In the genomic region with DNA sequence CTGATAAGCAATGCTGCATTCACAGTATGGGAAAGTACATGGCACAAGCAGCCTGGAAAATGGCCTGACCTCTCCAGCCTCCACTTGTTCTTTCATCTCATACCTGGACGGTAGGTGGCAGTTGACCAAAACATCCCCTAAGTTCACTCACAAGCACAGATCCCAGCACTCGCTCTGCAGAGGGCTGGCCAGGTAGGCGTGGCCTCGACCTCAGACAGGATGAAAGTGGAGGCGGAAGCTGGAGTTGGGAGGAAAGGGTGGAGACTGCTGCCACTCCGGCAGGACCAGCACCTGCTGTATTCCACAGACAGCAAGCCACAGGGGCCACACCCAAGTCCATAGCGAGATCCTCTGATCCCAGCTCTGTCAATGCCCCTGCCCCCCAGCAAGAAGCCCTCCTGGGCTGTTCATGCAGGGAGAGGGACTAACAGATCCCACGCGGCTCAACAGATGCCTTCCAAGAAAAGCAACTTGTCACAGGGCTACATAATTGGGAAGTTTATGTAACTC, we compare ENCODE assay signal across 1 cellular context.
A peak's percentile ranks its signal among the peaks of the same experiment; 100 is the strongest.
TF ChIP-seq lines count a peak whose summit lies in the region.

No MANE protein-coding gene starts in this region.

TF ChIP-seq in HepG2, 621 proteins besides CTCF, POLR2A, EP300 and RAD21 (continued from another document and continues in another):
- TF ChIP-seq, protein P1, sequence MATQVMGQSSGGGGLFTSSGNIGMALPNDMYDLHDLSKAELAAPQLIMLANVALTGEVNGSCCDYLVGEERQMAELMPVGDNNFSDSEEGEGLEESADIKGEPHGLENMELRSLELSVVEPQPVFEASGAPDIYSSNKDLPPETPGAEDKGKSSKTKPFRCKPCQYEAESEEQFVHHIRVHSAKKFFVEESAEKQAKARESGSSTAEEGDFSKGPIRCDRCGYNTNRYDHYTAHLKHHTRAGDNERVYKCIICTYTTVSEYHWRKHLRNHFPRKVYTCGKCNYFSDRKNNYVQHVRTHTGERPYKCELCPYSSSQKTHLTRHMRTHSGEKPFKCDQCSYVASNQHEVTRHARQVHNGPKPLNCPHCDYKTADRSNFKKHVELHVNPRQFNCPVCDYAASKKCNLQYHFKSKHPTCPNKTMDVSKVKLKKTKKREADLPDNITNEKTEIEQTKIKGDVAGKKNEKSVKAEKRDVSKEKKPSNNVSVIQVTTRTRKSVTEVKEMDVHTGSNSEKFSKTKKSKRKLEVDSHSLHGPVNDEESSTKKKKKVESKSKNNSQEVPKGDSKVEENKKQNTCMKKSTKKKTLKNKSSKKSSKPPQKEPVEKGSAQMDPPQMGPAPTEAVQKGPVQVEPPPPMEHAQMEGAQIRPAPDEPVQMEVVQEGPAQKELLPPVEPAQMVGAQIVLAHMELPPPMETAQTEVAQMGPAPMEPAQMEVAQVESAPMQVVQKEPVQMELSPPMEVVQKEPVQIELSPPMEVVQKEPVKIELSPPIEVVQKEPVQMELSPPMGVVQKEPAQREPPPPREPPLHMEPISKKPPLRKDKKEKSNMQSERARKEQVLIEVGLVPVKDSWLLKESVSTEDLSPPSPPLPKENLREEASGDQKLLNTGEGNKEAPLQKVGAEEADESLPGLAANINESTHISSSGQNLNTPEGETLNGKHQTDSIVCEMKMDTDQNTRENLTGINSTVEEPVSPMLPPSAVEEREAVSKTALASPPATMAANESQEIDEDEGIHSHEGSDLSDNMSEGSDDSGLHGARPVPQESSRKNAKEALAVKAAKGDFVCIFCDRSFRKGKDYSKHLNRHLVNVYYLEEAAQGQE (IDR thresholded peaks at IDR 0.05; ENCODE audit: borderline replicate concordance in 1 of 2, low read depth in 1 of 2, low read length in 2 of 2): no peak
- no peak for TF ChIP-seq NR1H2 (CRISPR knock-in tag; IDR thresholded peaks at IDR 0.05; ENCODE audit: borderline replicate concordance, low read depth)
- peak; percentile 67; the same call in 1 of the 2 replicates for TF ChIP-seq FOXC1 (CRISPR knock-in tag; IDR thresholded peaks at IDR 0.05; ENCODE audit: borderline replicate concordance)
- TF ChIP-seq ZMYM4 (CRISPR knock-in tag; IDR thresholded peaks at IDR 0.05): peak; percentile 76
- no peak for TF ChIP-seq CCAR2 (optimal IDR thresholded peaks at IDR 0.05; ENCODE audit: low read depth, low read length)
- no peak for TF ChIP-seq ZBTB42 (CRISPR knock-in tag; IDR thresholded peaks at IDR 0.05)
- peak; percentile 83; the same call in 1 of the 2 replicates for TF ChIP-seq FOXK1 (CRISPR knock-in tag; IDR thresholded peaks at IDR 0.05; ENCODE audit: borderline replicate concordance, low read depth)
- 0 out of 2 replicates have a peak, but pooled peaks have one; percentile 23 for TF ChIP-seq RELA (CRISPR knock-in tag; IDR thresholded peaks at IDR 0.05)
- TF ChIP-seq, protein P2, sequence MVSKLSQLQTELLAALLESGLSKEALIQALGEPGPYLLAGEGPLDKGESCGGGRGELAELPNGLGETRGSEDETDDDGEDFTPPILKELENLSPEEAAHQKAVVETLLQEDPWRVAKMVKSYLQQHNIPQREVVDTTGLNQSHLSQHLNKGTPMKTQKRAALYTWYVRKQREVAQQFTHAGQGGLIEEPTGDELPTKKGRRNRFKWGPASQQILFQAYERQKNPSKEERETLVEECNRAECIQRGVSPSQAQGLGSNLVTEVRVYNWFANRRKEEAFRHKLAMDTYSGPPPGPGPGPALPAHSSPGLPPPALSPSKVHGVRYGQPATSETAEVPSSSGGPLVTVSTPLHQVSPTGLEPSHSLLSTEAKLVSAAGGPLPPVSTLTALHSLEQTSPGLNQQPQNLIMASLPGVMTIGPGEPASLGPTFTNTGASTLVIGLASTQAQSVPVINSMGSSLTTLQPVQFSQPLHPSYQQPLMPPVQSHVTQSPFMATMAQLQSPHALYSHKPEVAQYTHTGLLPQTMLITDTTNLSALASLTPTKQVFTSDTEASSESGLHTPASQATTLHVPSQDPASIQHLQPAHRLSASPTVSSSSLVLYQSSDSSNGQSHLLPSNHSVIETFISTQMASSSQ (IDR thresholded peaks at IDR 0.05; ENCODE audit: low read depth): no peak
- TF ChIP-seq, protein P2 (CRISPR knock-in tag; IDR thresholded peaks at IDR 0.05; ENCODE audit: borderline replicate concordance): peak; percentile 51; the same call in 1 of the 2 replicates
- no peak for TF ChIP-seq SSRP1 (CRISPR knock-in tag; IDR thresholded peaks at IDR 0.05)
- TF ChIP-seq, protein P3, sequence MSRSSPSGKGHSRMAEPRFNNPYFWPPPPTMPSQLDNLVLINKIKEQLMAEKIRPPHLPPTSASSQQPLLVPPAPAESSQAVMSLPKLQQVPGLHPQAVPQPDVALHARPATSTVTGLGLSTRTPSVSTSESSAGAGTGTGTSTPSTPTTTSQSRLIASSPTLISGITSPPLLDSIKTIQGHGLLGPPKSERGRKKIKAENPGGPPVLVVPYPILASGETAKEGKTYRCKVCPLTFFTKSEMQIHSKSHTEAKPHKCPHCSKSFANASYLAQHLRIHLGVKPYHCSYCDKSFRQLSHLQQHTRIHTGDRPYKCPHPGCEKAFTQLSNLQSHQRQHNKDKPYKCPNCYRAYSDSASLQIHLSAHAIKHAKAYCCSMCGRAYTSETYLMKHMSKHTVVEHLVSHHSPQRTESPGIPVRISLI (CRISPR knock-in tag; IDR thresholded peaks at IDR 0.05; ENCODE audit: borderline replicate concordance): no peak
- TF ChIP-seq, protein P4, sequence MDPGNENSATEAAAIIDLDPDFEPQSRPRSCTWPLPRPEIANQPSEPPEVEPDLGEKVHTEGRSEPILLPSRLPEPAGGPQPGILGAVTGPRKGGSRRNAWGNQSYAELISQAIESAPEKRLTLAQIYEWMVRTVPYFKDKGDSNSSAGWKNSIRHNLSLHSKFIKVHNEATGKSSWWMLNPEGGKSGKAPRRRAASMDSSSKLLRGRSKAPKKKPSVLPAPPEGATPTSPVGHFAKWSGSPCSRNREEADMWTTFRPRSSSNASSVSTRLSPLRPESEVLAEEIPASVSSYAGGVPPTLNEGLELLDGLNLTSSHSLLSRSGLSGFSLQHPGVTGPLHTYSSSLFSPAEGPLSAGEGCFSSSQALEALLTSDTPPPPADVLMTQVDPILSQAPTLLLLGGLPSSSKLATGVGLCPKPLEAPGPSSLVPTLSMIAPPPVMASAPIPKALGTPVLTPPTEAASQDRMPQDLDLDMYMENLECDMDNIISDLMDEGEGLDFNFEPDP (CRISPR knock-in tag; conservative IDR thresholded peaks at IDR 0.05): no peak
- no peak for TF ChIP-seq FOXJ3 (CRISPR knock-in tag; IDR thresholded peaks at IDR 0.05; ENCODE audit: borderline replicate concordance)
- TF ChIP-seq RARA (CRISPR knock-in tag; IDR thresholded peaks at IDR 0.05): peak; percentile 74
- TF ChIP-seq ZFY (CRISPR knock-in tag; IDR thresholded peaks at IDR 0.05): no peak
- no peak for TF ChIP-seq WIZ (CRISPR knock-in tag; IDR thresholded peaks at IDR 0.05)
- TF ChIP-seq SIN3A (IDR thresholded peaks at IDR 0.05; ENCODE audit: borderline replicate concordance, low read depth, low read length): no peak
- TF ChIP-seq ATF7-NPFF (CRISPR knock-in tag; IDR thresholded peaks at IDR 0.05; ENCODE audit: low read depth): no peak
- TF ChIP-seq ZSCAN29 (CRISPR knock-in tag; conservative IDR thresholded peaks at IDR 0.05): 0 out of 2 replicates have a peak, but pooled peaks have one; percentile 31
- TF ChIP-seq CHD2 (IDR thresholded peaks at IDR 0.05; ENCODE audit: low read depth, low read length): 0 out of 2 replicates have a peak, but pooled peaks have one; percentile 24
- TF ChIP-seq, protein P5, sequence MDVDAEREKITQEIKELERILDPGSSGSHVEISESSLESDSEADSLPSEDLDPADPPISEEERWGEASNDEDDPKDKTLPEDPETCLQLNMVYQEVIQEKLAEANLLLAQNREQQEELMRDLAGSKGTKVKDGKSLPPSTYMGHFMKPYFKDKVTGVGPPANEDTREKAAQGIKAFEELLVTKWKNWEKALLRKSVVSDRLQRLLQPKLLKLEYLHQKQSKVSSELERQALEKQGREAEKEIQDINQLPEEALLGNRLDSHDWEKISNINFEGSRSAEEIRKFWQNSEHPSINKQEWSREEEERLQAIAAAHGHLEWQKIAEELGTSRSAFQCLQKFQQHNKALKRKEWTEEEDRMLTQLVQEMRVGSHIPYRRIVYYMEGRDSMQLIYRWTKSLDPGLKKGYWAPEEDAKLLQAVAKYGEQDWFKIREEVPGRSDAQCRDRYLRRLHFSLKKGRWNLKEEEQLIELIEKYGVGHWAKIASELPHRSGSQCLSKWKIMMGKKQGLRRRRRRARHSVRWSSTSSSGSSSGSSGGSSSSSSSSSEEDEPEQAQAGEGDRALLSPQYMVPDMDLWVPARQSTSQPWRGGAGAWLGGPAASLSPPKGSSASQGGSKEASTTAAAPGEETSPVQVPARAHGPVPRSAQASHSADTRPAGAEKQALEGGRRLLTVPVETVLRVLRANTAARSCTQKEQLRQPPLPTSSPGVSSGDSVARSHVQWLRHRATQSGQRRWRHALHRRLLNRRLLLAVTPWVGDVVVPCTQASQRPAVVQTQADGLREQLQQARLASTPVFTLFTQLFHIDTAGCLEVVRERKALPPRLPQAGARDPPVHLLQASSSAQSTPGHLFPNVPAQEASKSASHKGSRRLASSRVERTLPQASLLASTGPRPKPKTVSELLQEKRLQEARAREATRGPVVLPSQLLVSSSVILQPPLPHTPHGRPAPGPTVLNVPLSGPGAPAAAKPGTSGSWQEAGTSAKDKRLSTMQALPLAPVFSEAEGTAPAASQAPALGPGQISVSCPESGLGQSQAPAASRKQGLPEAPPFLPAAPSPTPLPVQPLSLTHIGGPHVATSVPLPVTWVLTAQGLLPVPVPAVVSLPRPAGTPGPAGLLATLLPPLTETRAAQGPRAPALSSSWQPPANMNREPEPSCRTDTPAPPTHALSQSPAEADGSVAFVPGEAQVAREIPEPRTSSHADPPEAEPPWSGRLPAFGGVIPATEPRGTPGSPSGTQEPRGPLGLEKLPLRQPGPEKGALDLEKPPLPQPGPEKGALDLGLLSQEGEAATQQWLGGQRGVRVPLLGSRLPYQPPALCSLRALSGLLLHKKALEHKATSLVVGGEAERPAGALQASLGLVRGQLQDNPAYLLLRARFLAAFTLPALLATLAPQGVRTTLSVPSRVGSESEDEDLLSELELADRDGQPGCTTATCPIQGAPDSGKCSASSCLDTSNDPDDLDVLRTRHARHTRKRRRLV (CRISPR knock-in tag; IDR thresholded peaks at IDR 0.05): no peak
- TF ChIP-seq ZNF549 (CRISPR knock-in tag; IDR thresholded peaks at IDR 0.05): no peak
- TF ChIP-seq ATRX (CRISPR knock-in tag; IDR thresholded peaks at IDR 0.05; ENCODE audit: borderline replicate concordance): no peak
- TF ChIP-seq, protein P6, sequence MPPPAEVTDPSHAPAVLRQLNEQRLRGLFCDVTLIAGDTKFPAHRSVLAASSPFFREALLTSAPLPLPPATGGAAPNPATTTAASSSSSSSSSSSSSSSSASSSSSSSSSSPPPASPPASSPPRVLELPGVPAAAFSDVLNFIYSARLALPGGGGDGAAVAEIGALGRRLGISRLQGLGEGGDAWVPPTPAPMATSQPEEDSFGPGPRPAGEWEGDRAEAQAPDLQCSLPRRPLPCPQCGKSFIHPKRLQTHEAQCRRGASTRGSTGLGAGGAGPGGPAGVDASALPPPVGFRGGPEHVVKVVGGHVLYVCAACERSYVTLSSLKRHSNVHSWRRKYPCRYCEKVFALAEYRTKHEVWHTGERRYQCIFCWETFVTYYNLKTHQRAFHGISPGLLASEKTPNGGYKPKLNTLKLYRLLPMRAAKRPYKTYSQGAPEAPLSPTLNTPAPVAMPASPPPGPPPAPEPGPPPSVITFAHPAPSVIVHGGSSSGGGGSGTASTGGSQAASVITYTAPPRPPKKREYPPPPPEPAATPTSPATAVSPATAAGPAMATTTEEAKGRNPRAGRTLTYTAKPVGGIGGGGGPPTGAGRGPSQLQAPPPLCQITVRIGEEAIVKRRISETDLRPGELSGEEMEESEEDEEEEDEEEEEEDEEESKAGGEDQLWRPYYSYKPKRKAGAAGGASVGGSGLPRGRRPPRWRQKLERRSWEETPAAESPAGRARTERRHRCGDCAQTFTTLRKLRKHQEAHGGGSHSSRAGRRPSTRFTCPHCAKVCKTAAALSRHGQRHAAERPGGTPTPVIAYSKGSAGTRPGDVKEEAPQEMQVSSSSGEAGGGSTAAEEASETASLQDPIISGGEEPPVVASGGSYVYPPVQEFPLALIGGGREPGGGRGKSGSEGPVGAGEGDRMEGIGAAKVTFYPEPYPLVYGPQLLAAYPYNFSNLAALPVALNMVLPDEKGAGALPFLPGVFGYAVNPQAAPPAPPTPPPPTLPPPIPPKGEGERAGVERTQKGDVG (CRISPR knock-in tag; IDR thresholded peaks at IDR 0.05; ENCODE audit: borderline replicate concordance): no peak
- TF ChIP-seq, protein P7, sequence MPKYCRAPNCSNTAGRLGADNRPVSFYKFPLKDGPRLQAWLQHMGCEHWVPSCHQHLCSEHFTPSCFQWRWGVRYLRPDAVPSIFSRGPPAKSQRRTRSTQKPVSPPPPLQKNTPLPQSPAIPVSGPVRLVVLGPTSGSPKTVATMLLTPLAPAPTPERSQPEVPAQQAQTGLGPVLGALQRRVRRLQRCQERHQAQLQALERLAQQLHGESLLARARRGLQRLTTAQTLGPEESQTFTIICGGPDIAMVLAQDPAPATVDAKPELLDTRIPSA (CRISPR knock-in tag; IDR thresholded peaks at IDR 0.05; ENCODE audit: borderline replicate concordance): no peak
- no peak for TF ChIP-seq JUNB (CRISPR knock-in tag; IDR thresholded peaks at IDR 0.05; ENCODE audit: borderline replicate concordance)
- no peak for TF ChIP-seq PAWR (CRISPR knock-in tag; IDR thresholded peaks at IDR 0.05; ENCODE audit: borderline replicate concordance)
- TF ChIP-seq TSC22D2 (CRISPR knock-in tag; IDR thresholded peaks at IDR 0.05; ENCODE audit: borderline replicate concordance): no peak
- TF ChIP-seq, protein P8, sequence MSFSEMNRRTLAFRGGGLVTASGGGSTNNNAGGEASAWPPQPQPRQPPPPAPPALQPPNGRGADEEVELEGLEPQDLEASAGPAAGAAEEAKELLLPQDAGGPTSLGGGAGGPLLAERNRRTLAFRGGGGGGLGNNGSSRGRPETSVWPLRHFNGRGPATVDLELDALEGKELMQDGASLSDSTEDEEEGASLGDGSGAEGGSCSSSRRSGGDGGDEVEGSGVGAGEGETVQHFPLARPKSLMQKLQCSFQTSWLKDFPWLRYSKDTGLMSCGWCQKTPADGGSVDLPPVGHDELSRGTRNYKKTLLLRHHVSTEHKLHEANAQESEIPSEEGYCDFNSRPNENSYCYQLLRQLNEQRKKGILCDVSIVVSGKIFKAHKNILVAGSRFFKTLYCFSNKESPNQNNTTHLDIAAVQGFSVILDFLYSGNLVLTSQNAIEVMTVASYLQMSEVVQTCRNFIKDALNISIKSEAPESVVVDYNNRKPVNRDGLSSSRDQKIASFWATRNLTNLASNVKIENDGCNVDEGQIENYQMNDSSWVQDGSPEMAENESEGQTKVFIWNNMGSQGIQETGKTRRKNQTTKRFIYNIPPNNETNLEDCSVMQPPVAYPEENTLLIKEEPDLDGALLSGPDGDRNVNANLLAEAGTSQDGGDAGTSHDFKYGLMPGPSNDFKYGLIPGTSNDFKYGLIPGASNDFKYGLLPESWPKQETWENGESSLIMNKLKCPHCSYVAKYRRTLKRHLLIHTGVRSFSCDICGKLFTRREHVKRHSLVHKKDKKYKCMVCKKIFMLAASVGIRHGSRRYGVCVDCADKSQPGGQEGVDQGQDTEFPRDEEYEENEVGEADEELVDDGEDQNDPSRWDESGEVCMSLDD (CRISPR knock-in tag; IDR thresholded peaks at IDR 0.05; ENCODE audit: borderline replicate concordance): no peak
